Comparison of ENCODE assay signal across 1 cellular context in genomic region chr20:5822569-5822968, GRCh38.
TF ChIP-seq lines count a peak whose summit lies in the region.

No MANE protein-coding gene starts in this region.

TF ChIP-seq in K562, 482 proteins besides CTCF, POLR2A, EP300 and RAD21:
- TF ChIP-seq SPI1 (IDR thresholded peaks at IDR 0.05; ENCODE audit: borderline replicate concordance, low read depth, low read length) (peak; percentile 13; the same call in 1 of the 2 replicates), TRIM24 (IDR thresholded peaks at IDR 0.05) (peak; percentile 16 to 40; a peak in 1 of 4 replicates), ATF3 (IDR thresholded peaks at IDR 0.05) (peak; percentile 90), ATF3 (CRISPR knock-in tag; conservative IDR thresholded peaks at IDR 0.05) (no peak), CEBPG (CRISPR knock-in tag; IDR thresholded peaks at IDR 0.05) (peak; percentile 72; the same call in 1 of the 2 replicates), CEBPG (tag; conservative IDR thresholded peaks at IDR 0.05 in 1 of 2, IDR thresholded peaks at IDR 0.05 in 1 of 2) (peak; percentile 86 to 90), ATF7 (IDR thresholded peaks at IDR 0.05) (peak; percentile 80), NR2C1 (IDR thresholded peaks at IDR 0.05) (no peak), NR2C1 (tag; IDR thresholded peaks at IDR 0.05) (no peak), ATF4 (CRISPR knock-in tag; IDR thresholded peaks at IDR 0.05) (peak; percentile 70; the same call in 1 of the 2 replicates), KLF1 (tag; IDR thresholded peaks at IDR 0.05) (no peak), ZNF384 (IDR thresholded peaks at IDR 0.05; ENCODE audit: low read depth, low read length) (peak; percentile 83), JUND (IDR thresholded peaks at IDR 0.05; ENCODE audit: borderline replicate concordance, low read depth, low read length) (peak; percentile 62), JUND (tag; IDR thresholded peaks at IDR 0.05; ENCODE audit: borderline replicate concordance, low read depth, low read length) (no peak; the same call in 2 of the 3 replicates), NR2C2 (CRISPR knock-in tag; IDR thresholded peaks at IDR 0.05) (no peak), NR2C2 (tag; IDR thresholded peaks at IDR 0.05) (peak; percentile 60; the same call in 1 of the 2 replicates), NELFE (IDR thresholded peaks at IDR 0.05; ENCODE audit: insufficient read depth, insufficient read length) (no peak), HMG20A (CRISPR knock-in tag; conservative IDR thresholded peaks at IDR 0.05) (no peak), MEIS2 (IDR thresholded peaks at IDR 0.05; ENCODE audit: partially characterized antibody) (peak; percentile 81), CEBPB (tag; IDR thresholded peaks at IDR 0.05) (peak; percentile 52), ARID1B (IDR thresholded peaks at IDR 0.05) (0 out of 2 replicates have a peak, but pooled peaks have one; percentile 11), PKNOX1 (IDR thresholded peaks at IDR 0.05) (peak; percentile 67), FOXK2 (conservative IDR thresholded peaks at IDR 0.05 in 1 of 2, IDR thresholded peaks at IDR 0.05 in 1 of 2; ENCODE audit: low read depth in 2 of 2) (0 out of 4 replicates have a peak, but pooled peaks of 1 of the 2 experiments have one; percentile 41), NBN (IDR thresholded peaks at IDR 0.05; ENCODE audit: low read depth) (peak; percentile 35; the same call in 1 of the 2 replicates), EGR1 (conservative IDR thresholded peaks at IDR 0.05) (peak; percentile 29; the same call in 1 of the 2 replicates), CREM (IDR thresholded peaks at IDR 0.05; ENCODE audit: low read depth) (no peak), JUN (IDR thresholded peaks at IDR 0.05; ENCODE audit: borderline replicate concordance, low read depth, low read length) (0 out of 2 replicates have a peak, but pooled peaks have one; percentile 22), JUN (CRISPR knock-in tag; IDR thresholded peaks at IDR 0.05; ENCODE audit: borderline replicate concordance) (no peak), PBX2 (CRISPR knock-in tag; IDR thresholded peaks at IDR 0.05; ENCODE audit: low read depth) (no peak), PBX2 (tag; conservative IDR thresholded peaks at IDR 0.05; ENCODE audit: low read depth) (peak; percentile 87)
